ENCODE assay signal across 19 cellular contexts in the genomic region with DNA sequence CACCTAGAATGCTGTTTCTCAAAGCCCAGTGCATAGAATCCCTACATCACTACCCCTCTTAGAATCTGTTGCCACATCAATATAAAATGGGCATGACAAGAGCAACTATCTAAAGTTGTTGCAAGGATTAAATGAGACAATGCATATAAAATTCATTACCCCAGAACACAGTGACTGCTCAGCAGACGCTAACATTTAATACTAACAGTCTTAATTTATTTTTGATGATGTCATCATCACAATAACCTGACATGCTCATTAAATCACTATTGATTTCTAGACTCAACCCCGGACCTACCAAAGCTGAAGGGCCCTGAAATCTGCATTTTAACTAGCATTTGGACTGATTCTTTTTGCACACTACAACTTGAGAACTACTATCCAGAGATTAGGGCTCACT. TPM values are rescaled to one million over a fixed set of nuclear protein-coding genes. Genes with fewer than 3 reads are reported as not detected.
DNase-seq lines count a peak whose midpoint lies in the region; ATAC-seq, FAIRE-seq and TF ChIP-seq lines count a peak whose summit lies in the region.
"Had no signal": no experiment of that assay in that cellular context is flagged by ENCODE, and none has a peak within 500 bp of the region (broad histone marks: within the 10 kb centered on the region; RNA-seq: fewer than 3 reads in every experiment).

No MANE protein-coding gene starts in this region.

- peak overlapping the region; percentile 99 for H3K4me3 Mint-ChIP-seq in astrocyte (ENCODE audit: unreplicated experiment)
- H3K4me3 Mint-ChIP-seq: stimulated activated naive CD8-positive, alpha-beta T cell treated with anti-CD3 and anti-CD28 coated beads, Interleukin-15, Interleukin-2, amounts not matched to agents 100 ng/mL and 50 ng/mL, for 24 hours had no signal

- TF ChIP-seq CTCF in astrocyte (IDR thresholded peaks at IDR 0.05; ENCODE audit: insufficient read depth, low read depth, low read length) (no peak), fibroblast of lung (conservative IDR thresholded peaks at IDR 0.05 in 1 of 2, IDR thresholded peaks at IDR 0.05 in 1 of 2; ENCODE audit: low read depth in 1 of 2, low read length in 2 of 2) (no peak), uterus (IDR thresholded peaks at IDR 0.05) (no peak)

- H3K4me3 ChIP-seq in astrocyte (ENCODE audit: insufficient read depth, low read depth, low read length), result peak overlapping the region; percentile 93
- peak overlapping the region; percentile 62 to 94 (median 82) for H3K4me3 ChIP-seq in fibroblast of lung (replicated peaks in 1 of 4; ENCODE audit: control extremely low read depth in 1 of 4, insufficient read depth in 1 of 4, low read depth in 3 of 4, low read length in 4 of 4)
- peak overlapping the region; percentile 79 for H3K4me3 ChIP-seq in skeletal muscle cell (ENCODE audit: low read depth, low read length)
- H3K4me3 ChIP-seq in uterus, result no peak overlapping the region
- H3K4me3 ChIP-seq: BLaER1 treated with 17β-estradiol and CSF1 and Interleukin-3, amounts not matched to agents 10 nM and 100 nM; Peyer's patch had no signal

- ATAC-seq in GM21447 (IDR thresholded peaks at IDR 0.05; ENCODE audit: unreplicated experiment), result no peak
- ATAC-seq in GM18519 (IDR thresholded peaks at IDR 0.05; ENCODE audit: low FRiP score, unreplicated experiment), result no peak

- H4K20me1 ChIP-seq in astrocyte (ENCODE audit: insufficient read depth, low read length) (peaks cover 63% of the 10 kb centered on the region), fibroblast of lung (ENCODE audit: control insufficient read depth, extremely low read depth, insufficient read depth, low read length) (no peaks in the 10 kb centered on the region)
- H4K20me1 ChIP-seq: BLaER1 treated with 17β-estradiol and CSF1 and Interleukin-3, amounts not matched to agents 10 nM and 100 nM had no signal

- peak; percentile 9 for FAIRE-seq in astrocyte (lab: Jason Lieb, UNC)

- TF ChIP-seq POLR2A in uterus (IDR thresholded peaks at IDR 0.05), result no peak

- intact Hi-C loops in uterus (cut with DNase I; ENCODE audit: low total_unique reads), result no loop called here

- H3K79me2 ChIP-seq in astrocyte (ENCODE audit: insufficient read depth, low read length) (peaks cover 100% of the 10 kb centered on the region), fibroblast of lung (ENCODE audit: control insufficient read depth, insufficient read depth, low read length) (peaks cover 98% of the 10 kb centered on the region)

- peak overlapping the region; percentile 96 for H3K9ac ChIP-seq in astrocyte (ENCODE audit: low read length)
- H3K9ac ChIP-seq in fibroblast of lung (ENCODE audit: insufficient read depth, low read length), result peak overlapping the region; percentile 32
- H3K9ac ChIP-seq: BLaER1 treated with 17β-estradiol and CSF1 and Interleukin-3, amounts not matched to agents 10 nM and 100 nM had no signal

- peak overlapping the region; percentile 89 for H3K4me2 ChIP-seq in astrocyte (ENCODE audit: low read length)
- peak overlapping the region; percentile 46 for H3K4me2 ChIP-seq in fibroblast of lung (ENCODE audit: extremely low read depth, insufficient read depth, low read length)
- H3K4me2 ChIP-seq: BLaER1 treated with 17β-estradiol and CSF1 and Interleukin-3, amounts not matched to agents 10 nM and 100 nM had no signal

- H3K9me3 ChIP-seq in astrocyte (ENCODE audit: insufficient read depth, low read depth, low read length) (no peaks in the 10 kb centered on the region), fibroblast of lung (ENCODE audit: control insufficient read depth, insufficient read depth, low read depth, low read length) (no peaks in the 10 kb centered on the region), uterus (no peaks in the 10 kb centered on the region)
- H3K9me3 ChIP-seq: Peyer's patch had no signal

- peak overlapping the region; percentile 37 for H3K27ac Mint-ChIP-seq in astrocyte (ENCODE audit: unreplicated experiment)
- H3K27ac Mint-ChIP-seq: stimulated activated naive CD8-positive, alpha-beta T cell treated with anti-CD3 and anti-CD28 coated beads, Interleukin-15, Interleukin-2, amounts not matched to agents 100 ng/mL and 50 ng/mL, for 24 hours had no signal

- H3K27me3 ChIP-seq in astrocyte (ENCODE audit: insufficient read depth, low read length), result no peaks in the 10 kb centered on the region
- no peaks in the 10 kb centered on the region for H3K27me3 ChIP-seq in fibroblast of lung (ENCODE audit: control insufficient read depth, insufficient read depth, low read length)
- H3K27me3 ChIP-seq in uterus, result no peaks in the 10 kb centered on the region
- H3K27me3 ChIP-seq: BLaER1 treated with 17β-estradiol and CSF1 and Interleukin-3, amounts not matched to agents 10 nM and 100 nM; Peyer's patch had no signal

- H3K4me1 Mint-ChIP-seq in astrocyte (ENCODE audit: low read depth, unreplicated experiment), result peaks cover 14% of the 10 kb centered on the region

- DNase-seq in EH (ENCODE audit: low read depth) (peak; percentile 39), astrocyte (ENCODE audit: low read depth) (no peak), fibroblast of lung (ENCODE audit: low read depth in 2 of 2) (peak in 1 of 2 donors; percentile 26), skeletal muscle cell (ENCODE audit: low read depth) (no peak), OCI-M2 (lab: John Stamatoyannopoulos, UW; ENCODE audit: unreplicated experiment) (no peak), uterus (no peak)
- DNase-seq: activated CD4-positive, CD25-positive, alpha-beta regulatory T cell; activated CD8-positive, alpha-beta memory T cell treated with anti-CD3 and anti-CD28 coated beads, Interleukin-2, amount 50 U/mL, for 4 hours; activated naive CD4-positive, alpha-beta T cell treated with Interleukin-2 at 50 U/mL for 16 hours; hypothalamus; Karpas-422; NCI-H1694; NCI-H510A treated with DMSO at 0.1 percent for 48 hours; Peyer's patch had no signal

- H3K27me3 Mint-ChIP-seq in astrocyte (ENCODE audit: low read depth, unreplicated experiment), result no peaks in the 10 kb centered on the region

- peaks cover 6% of the 10 kb centered on the region for H3K36me3 Mint-ChIP-seq in astrocyte (ENCODE audit: low read depth, unreplicated experiment)

- peaks cover 7% of the 10 kb centered on the region for H3K36me3 ChIP-seq in astrocyte (ENCODE audit: insufficient read depth, low read length)
- H3K36me3 ChIP-seq in fibroblast of lung (ENCODE audit: control insufficient read depth, insufficient read depth, low read length), result peaks cover 2% of the 10 kb centered on the region
- H3K36me3 ChIP-seq in uterus, result no peaks in the 10 kb centered on the region
- H3K36me3 ChIP-seq: BLaER1 treated with 17β-estradiol and CSF1 and Interleukin-3, amounts not matched to agents 10 nM and 100 nM; Peyer's patch had no signal

- H2AFZ ChIP-seq in astrocyte (ENCODE audit: low read depth, low read length) (no peak overlapping the region), fibroblast of lung (ENCODE audit: low read length) (no peak overlapping the region)

- H3K9me3 Mint-ChIP-seq in astrocyte (ENCODE audit: unreplicated experiment), result no peaks in the 10 kb centered on the region

- H3K27ac ChIP-seq in astrocyte (ENCODE audit: low read depth, low read length) (peak overlapping the region; percentile 91), fibroblast of lung (ENCODE audit: insufficient read depth, low read length) (peak overlapping the region; percentile 57), uterus (no peak overlapping the region)
- H3K27ac ChIP-seq: BLaER1 treated with 17β-estradiol and CSF1 and Interleukin-3, amounts not matched to agents 10 nM and 100 nM; HL-60; Peyer's patch had no signal

- H3K4me1 ChIP-seq in astrocyte (ENCODE audit: insufficient read depth, low read length) (no peaks in the 10 kb centered on the region), fibroblast of lung (ENCODE audit: control insufficient read depth, extremely low read depth, insufficient read depth, low read length) (peaks cover 3% of the 10 kb centered on the region), uterus (no peaks in the 10 kb centered on the region)
- H3K4me1 ChIP-seq: BLaER1 treated with 17β-estradiol and CSF1 and Interleukin-3, amounts not matched to agents 10 nM and 100 nM had no signal

RNA-seq across cellular contexts. Expression of gene ARSJ, which starts 3.9 kb away (rescaled TPM):
- total RNA-seq in astrocyte (60.1 and 66.5 TPM in 2 replicates), fibroblast of lung (30.8 and 56.6 TPM in 2 replicates), uterus (10 to 100 TPM in 2 of 4 donors, 1 to 10 TPM in 2; 7.0 to 37.9 (median 9.8) TPM)
- 48.7 and 51.1 TPM in 2 replicates for polyA plus RNA-seq in fibroblast of lung
- polyA plus RNA-seq in fibroblast of lung (2012), result 43.3 and 47.2 TPM in 2 replicates
- polyA minus RNA-seq in fibroblast of lung (ENCODE audit: low replicate concordance), result 27.0 and 29.8 TPM in 2 replicates

Comparison
In these comparisons a context has a peak if more than half of its experiments do, and no peak if none do; other contexts are left out.
1. H3K27ac ChIP-seq: peak in astrocyte (single experiment) and fibroblast of lung (single experiment); none in uterus (0 of 2).
2. H3K4me3 ChIP-seq: peak in astrocyte (single experiment), fibroblast of lung (4 of 4) and skeletal muscle cell (single experiment); none in uterus (0 of 2).